In genomic region chr1:61403863-61404615, GRCh38 we compare ENCODE assay signal across 13 cellular contexts.
DNase-seq lines count a peak whose midpoint lies in the region; ATAC-seq, FAIRE-seq and TF ChIP-seq lines count a peak whose summit lies in the region.
"Had no signal": no experiment of that assay in that cellular context is flagged by ENCODE, and none has a peak within 500 bp of the region (broad histone marks: within the 10 kb centered on the region; RNA-seq: fewer than 3 reads in every experiment).

No MANE protein-coding gene starts in this region.

- no peaks in the 10 kb centered on the region for H3K4me1 Mint-ChIP-seq in immature natural killer cell
- peaks cover 11% of the 10 kb centered on the region for H3K4me1 Mint-ChIP-seq in endodermal cell
- H3K4me1 Mint-ChIP-seq: activated B cell treated with CpG ODN at 0.5 μM for 24 hours had no signal

- H3K27me3 ChIP-seq in colonic mucosa = no peaks in the 10 kb centered on the region
- H3K27me3 ChIP-seq in stomach = no peaks in the 10 kb centered on the region
- H3K27me3 ChIP-seq in endodermal cell (ENCODE audit: control insufficient read depth, insufficient read depth, low read length, poor library complexity, severe bottlenecking) = no peaks in the 10 kb centered on the region

- H3K4me1 ChIP-seq in colonic mucosa (peaks cover 3% of the 10 kb centered on the region), stomach (peaks cover 0 to 46% (median 15%) of the 10 kb centered on the region in 4 donors), endodermal cell (ENCODE audit: control insufficient read depth, insufficient read depth, low read length) (peaks cover 6% of the 10 kb centered on the region)

- H3K27ac Mint-ChIP-seq in immature natural killer cell (no peak overlapping the region), endodermal cell (no peak overlapping the region)
- H3K27ac Mint-ChIP-seq: activated B cell treated with CpG ODN at 0.5 μM for 24 hours; activated T-cell treated with anti-CD3 and anti-CD28 coated beads, Interleukin-2, amount 50 U/mL, for 72 hours had no signal

- 16 to 28% (median 18%) methylated on average over 11 of the region's 11 CpGs for WGBS in stomach, 5 donors
- WGBS in endodermal cell (ENCODE audit: insufficient coverage in 1 of 2, insufficient read length in 1 of 2), 2 experiments = 87 to 100% methylated on average over 7 to 11 of the region's 11 CpGs

- TF ChIP-seq EP300 in stomach (IDR thresholded peaks at IDR 0.05) = no peak

- TF ChIP-seq POLR2A in stomach (IDR thresholded peaks at IDR 0.05) (no peak), GM12891 (IDR thresholded peaks at IDR 0.05; ENCODE audit: low read depth, low read length) (no peak)

- H3K9me3 ChIP-seq in colonic mucosa (no peaks in the 10 kb centered on the region), stomach (no peaks in the 10 kb centered on the region), endodermal cell (ENCODE audit: control insufficient read depth, low read length) (no peaks in the 10 kb centered on the region)

- H3K9ac ChIP-seq in colonic mucosa (ENCODE audit: low read depth in 2 of 2, low read length in 2 of 2) (no peak overlapping the region), endodermal cell (ENCODE audit: extremely low read depth, low read length, poor library complexity, severe bottlenecking) (no peak overlapping the region)

- ATAC-seq in left lobe of liver = peak; percentile 30
- ATAC-seq: activated T-cell treated with anti-CD3 and anti-CD28 coated beads, Interleukin-2, amount 50 U/mL, for 72 hours had no signal

- H3K9me3 Mint-ChIP-seq in immature natural killer cell (no peaks in the 10 kb centered on the region), endodermal cell (no peaks in the 10 kb centered on the region)
- H3K9me3 Mint-ChIP-seq: activated B cell treated with CpG ODN at 0.5 μM for 24 hours; activated T-cell treated with anti-CD3 and anti-CD28 coated beads, Interleukin-2, amount 50 U/mL, for 72 hours had no signal

- H3K27me3 Mint-ChIP-seq in immature natural killer cell (ENCODE audit: low read depth in 3 of 3) = peaks cover 0 to 3% (median 0%) of the 10 kb centered on the region in 3 donors
- H3K27me3 Mint-ChIP-seq in endodermal cell (ENCODE audit: insufficient read depth) = no peaks in the 10 kb centered on the region

- TF ChIP-seq CTCF in colonic mucosa (IDR thresholded peaks at IDR 0.05) (no peak), stomach (IDR thresholded peaks at IDR 0.05) (no peak), endodermal cell (conservative IDR thresholded peaks at IDR 0.05) (no peak)

- H3K36me3 Mint-ChIP-seq in immature natural killer cell (peaks cover 4 to 12% (median 5%) of the 10 kb centered on the region in 3 donors), endodermal cell (ENCODE audit: low read depth) (no peaks in the 10 kb centered on the region)

- DNase-seq in NCI-H69 (lab: John Stamatoyannopoulos, UW) = peak; percentile 43
- DNase-seq in colonic mucosa = peak; percentile 25
- no peak for DNase-seq in left lobe of liver (ENCODE audit: low spot score)
- no peak for DNase-seq in stomach
- no peak for DNase-seq in GM12891 (ENCODE audit: insufficient read length, low spot score)
- DNase-seq in NCI-H446 (lab: John Stamatoyannopoulos, UW) = no peak
- no peak for DNase-seq in immature natural killer cell
- DNase-seq in endodermal cell = no peak
- DNase-seq: activated B cell treated with CpG ODN at 0.5 μM for 24 hours; activated T-cell treated with anti-CD3 and anti-CD28 coated beads, Interleukin-2, amount 50 U/mL, for 72 hours; DMS 273 treated with DMSO at 0.1 percent for 48 hours; NCI-H226; stimulated activated CD4-positive, alpha-beta T cell treated with anti-CD3 and anti-CD28 coated beads, Interleukin-2, amount 100 ng/mL, for 24 hours had no signal

- H3K4me3 ChIP-seq in colonic mucosa = no peak overlapping the region
- H3K4me3 ChIP-seq in stomach = no peak overlapping the region
- no peak overlapping the region for H3K4me3 ChIP-seq in endodermal cell (ENCODE audit: low read length)

- FAIRE-seq in GM12891 (lab: Jason Lieb, UNC) = no peak

- H3K27ac ChIP-seq in colonic mucosa (peak overlapping the region; percentile 15), stomach (peak overlapping the region; percentile 38 to 66 (median 63)), endodermal cell (ENCODE audit: low read depth, low read length) (no peak overlapping the region)

- intact Hi-C loops in colonic mucosa (cut with DNase I) (no loop called here), stomach (cut with DNase I; ENCODE audit: low total_unique reads) (no loop called here)

- H3K36me3 ChIP-seq in colonic mucosa (no peaks in the 10 kb centered on the region), stomach (peaks cover 19 to 35% (median 28%) of the 10 kb centered on the region in 4 donors), endodermal cell (ENCODE audit: control insufficient read depth, insufficient read depth, low read length) (no peaks in the 10 kb centered on the region)

- no peak overlapping the region for H3K4me3 Mint-ChIP-seq in immature natural killer cell
- H3K4me3 Mint-ChIP-seq in endodermal cell = no peak overlapping the region
- H3K4me3 Mint-ChIP-seq: activated B cell treated with CpG ODN at 0.5 μM for 24 hours; activated T-cell treated with anti-CD3 and anti-CD28 coated beads, Interleukin-2, amount 50 U/mL, for 72 hours had no signal

TF ChIP-seq in GM12891, 5 proteins besides CTCF, POLR2A, EP300 and RAD21:
- TF ChIP-seq POLR2AphosphoS5 (IDR thresholded peaks at IDR 0.05; ENCODE audit: low read depth, low read length) (no peak), SPI1 (IDR thresholded peaks at IDR 0.05; ENCODE audit: low read depth, low read length) (no peak), POU2F2 (IDR thresholded peaks at IDR 0.05; ENCODE audit: low read depth, low read length) (no peak), PAX5 (IDR thresholded peaks at IDR 0.05; ENCODE audit: insufficient read depth, low read length, severe bottlenecking) (no peak), TAF1 (IDR thresholded peaks at IDR 0.05; ENCODE audit: low read depth, low read length) (no peak)

Comparison
In these comparisons a context has a peak if more than half of its experiments do, and no peak if none do; other contexts are left out.
1. DNase-seq: peak in NCI-H69 (single experiment) and colonic mucosa (single experiment); none in left lobe of liver (single experiment), stomach (single experiment), GM12891 (single experiment), NCI-H446 (0 of 2), immature natural killer cell (0 of 3) and endodermal cell (single experiment).